Comparison of ENCODE assay signal across 1 cellular context in genomic region chr1:64050601-64051000, GRCh38.
TF ChIP-seq lines count a peak whose summit lies in the region.

No MANE protein-coding gene starts in this region.

TF ChIP-seq in WTC11, 78 proteins besides CTCF, POLR2A, EP300 and RAD21 (continued from another document):
- TF ChIP-seq PRDM15 (CRISPR knock-in tag; IDR thresholded peaks at IDR 0.05) (no peak), AFF4 (CRISPR knock-in tag; IDR thresholded peaks at IDR 0.05; ENCODE audit: borderline replicate concordance) (no peak), TCF7 (CRISPR knock-in tag; IDR thresholded peaks at IDR 0.05; ENCODE audit: low read depth) (no peak), NFE2L1 (CRISPR knock-in tag; IDR thresholded peaks at IDR 0.05) (no peak), USF2 (CRISPR knock-in tag; IDR thresholded peaks at IDR 0.05) (no peak), EMX1 (CRISPR knock-in tag; IDR thresholded peaks at IDR 0.05) (no peak), ZNF512 (CRISPR knock-in tag; IDR thresholded peaks at IDR 0.05; ENCODE audit: borderline replicate concordance) (no peak)
